In genomic region chr1:151720190-151720953, GRCh38 we compare ENCODE assay signal across 9 cellular contexts. TPM values are rescaled to one million over a fixed set of nuclear protein-coding genes. Genes with fewer than 3 reads are reported as not detected.
DNase-seq lines count a peak whose midpoint lies in the region; ATAC-seq and TF ChIP-seq lines count a peak whose summit lies in the region.
"Had no signal": no experiment of that assay in that cellular context is flagged by ENCODE, and none has a peak within 500 bp of the region (broad histone marks: within the 10 kb centered on the region; RNA-seq: fewer than 3 reads in every experiment).

No MANE protein-coding gene starts in this region.

- H3K4me1 ChIP-seq in Loucy (ENCODE audit: insufficient read depth, low read length, poor library complexity, severe bottlenecking): peaks cover 7% of the 10 kb centered on the region
- peaks cover 16% of the 10 kb centered on the region for H3K4me1 ChIP-seq in colonic mucosa

- H3K36me3 ChIP-seq in Loucy (ENCODE audit: insufficient read depth, low read length) (no peaks in the 10 kb centered on the region), colonic mucosa (no peaks in the 10 kb centered on the region)

- TF ChIP-seq CTCF in Calu3 (IDR thresholded peaks at IDR 0.05; ENCODE audit: unreplicated experiment) (no peak), Loucy (conservative IDR thresholded peaks at IDR 0.05; ENCODE audit: low read length) (no peak), colonic mucosa (IDR thresholded peaks at IDR 0.05) (no peak)

- H3K4me1 Mint-ChIP-seq in Calu3 (ENCODE audit: low read depth, unreplicated experiment) (peaks cover 34% of the 10 kb centered on the region), naive B cell (peaks cover 15 to 35% (median 25%) of the 10 kb centered on the region in 3 donors)

- H3F3A ChIP-seq in Loucy (ENCODE audit: low read depth): no peaks in the 10 kb centered on the region

- H3K4me3 Mint-ChIP-seq in Calu3 (ENCODE audit: low read depth, unreplicated experiment) (peak overlapping the region; percentile 75), naive B cell (peak overlapping the region; percentile 79 to 96 (median 88))

- intact Hi-C loops in Calu3 (cut with micrococcal nuclease; ENCODE audit: unreplicated experiment) (no loop called here), colonic mucosa (cut with DNase I) (no loop called here)

- no peak for DNase-seq in Calu3
- no peak for DNase-seq in colonic mucosa
- peak; percentile 8 for DNase-seq in naive B cell
- no peak for DNase-seq in activated effector memory CD4-positive, alpha-beta T cell treated with anti-CD3 and anti-CD28 coated beads, Interleukin-2, amount 50 U/mL, for 16 hours
- no peak for DNase-seq in retina
- no peak for DNase-seq in stimulated activated CD4-positive, alpha-beta T cell treated with anti-CD3 and anti-CD28 coated beads, Interleukin-2, amount 100 ng/mL, for 24 hours

- peaks cover 5% of the 10 kb centered on the region for H3K36me3 Mint-ChIP-seq in Calu3 (ENCODE audit: insufficient read depth, unreplicated experiment)
- peaks cover 0 to 11% of the 10 kb centered on the region in 2 donors for H3K36me3 Mint-ChIP-seq in naive B cell

- H3K4me3 ChIP-seq in Loucy (ENCODE audit: low read length, poor library complexity, severe bottlenecking): peak overlapping the region; percentile 66
- H3K4me3 ChIP-seq in colonic mucosa: peak overlapping the region; percentile 50

- H3K27ac Mint-ChIP-seq in Calu3 (ENCODE audit: unreplicated experiment): no peak overlapping the region
- peak overlapping the region in 4 of 6 donors; percentile 78 to 93 (median 88) for H3K27ac Mint-ChIP-seq in naive B cell

- no peaks in the 10 kb centered on the region for H3K79me2 ChIP-seq in Loucy (ENCODE audit: insufficient read depth, low read length)

- H3K9me3 ChIP-seq in Loucy (ENCODE audit: insufficient read depth, low read depth, low read length) (no peaks in the 10 kb centered on the region), colonic mucosa (no peaks in the 10 kb centered on the region)

- peak overlapping the region; percentile 76 for H3K4me2 ChIP-seq in Loucy (ENCODE audit: low read depth, low read length, poor library complexity, severe bottlenecking)

- H3K27ac ChIP-seq in colonic mucosa: peak overlapping the region; percentile 45
- H3K27ac ChIP-seq: epithelial cell of prostate had no signal

- peak; percentile 34 to 41 for ATAC-seq in naive B cell (ENCODE audit: low read depth in 2 of 2)
- ATAC-seq in HG03469 (IDR thresholded peaks at IDR 0.05; ENCODE audit: unreplicated experiment): no peak

- no peak overlapping the region for H3K9ac ChIP-seq in Loucy (ENCODE audit: low read depth, low read length, poor library complexity, severe bottlenecking)
- peak overlapping the region in 1 of 2 donors; percentile 60 for H3K9ac ChIP-seq in colonic mucosa (ENCODE audit: low read depth in 2 of 2, low read length in 2 of 2)

- H4K20me1 ChIP-seq in Loucy (ENCODE audit: insufficient read depth, low read length, poor library complexity, severe bottlenecking): no peaks in the 10 kb centered on the region

- no peaks in the 10 kb centered on the region for H3K9me2 ChIP-seq in Loucy (replicated peaks; ENCODE audit: low read depth, low read length)

- H3K27me3 ChIP-seq in Loucy (ENCODE audit: insufficient read depth, low read length, poor library complexity, severe bottlenecking) (no peaks in the 10 kb centered on the region), colonic mucosa (no peaks in the 10 kb centered on the region)

- no TSS peak for BruUV-seq in Calu3 (replicated peaks; lab: Mats Ljungman, UMichigan)

- CTCF ChIA-PET in Calu3 (lab: Charles Lee): interaction anchor here (0.6 to 1.8 kb wide), 5 partner anchors 9 to 181 kb away, joined by 3 to 7 read pairs (median 4); no protein-coding TSS in a partner anchor

- H3K27me3 Mint-ChIP-seq in Calu3 (ENCODE audit: unreplicated experiment) (peaks cover 65% of the 10 kb centered on the region), naive B cell (peaks cover 43 to 64% (median 53%) of the 10 kb centered on the region in 3 donors)

- H3K9me3 Mint-ChIP-seq in Calu3 (ENCODE audit: low read depth, unreplicated experiment): no peaks in the 10 kb centered on the region
- H3K9me3 Mint-ChIP-seq in naive B cell: peaks cover 0 to 3% (median 0%) of the 10 kb centered on the region in 7 donors

- peak overlapping the region; percentile 71 for H2AFZ ChIP-seq in Loucy (ENCODE audit: low read length)

RNA-seq across cellular contexts. Expression of gene RIIAD1, which starts 0.9 kb away (rescaled TPM):
- not detected in 2 replicates for total RNA-seq in Calu3 (2022)
- total RNA-seq in colonic mucosa: under 1 TPM in 1 of 2 donors, not detected in 1; 0.91 TPM
- polyA plus RNA-seq in naive B cell (ENCODE audit: low read depth in 6 of 6): not detected

RNA-seq across cellular contexts. Expression of gene CELF3, which starts 3.8 kb away (rescaled TPM):
- not detected in 2 replicates for total RNA-seq in Calu3 (2022)
- total RNA-seq in colonic mucosa: 1 to 10 TPM; 2.7 to 2.8 TPM
- not detected for polyA plus RNA-seq in naive B cell (ENCODE audit: low read depth in 6 of 6)

RNA-seq across cellular contexts. Expression of gene MRPL9, which starts 42.9 kb away (rescaled TPM):
- total RNA-seq in Calu3 (2022) (106 and 118 TPM in 2 replicates), colonic mucosa (100 to 1,000 TPM in 1 of 2 donors, 10 to 100 TPM in 1; 49.4 to 104 TPM)
- 100 to 1,000 TPM; 126 to 160 (median 142) TPM for polyA plus RNA-seq in naive B cell (ENCODE audit: low read depth in 6 of 6)
